In genomic region chr3:67076607-67077006, GRCh38 we compare ENCODE assay signal across 26 cellular contexts.
DNase-seq lines count a peak whose midpoint lies in the region; ATAC-seq, FAIRE-seq and TF ChIP-seq lines count a peak whose summit lies in the region.
"Had no signal": no experiment of that assay in that cellular context is flagged by ENCODE, and none has a peak within 500 bp of the region (broad histone marks: within the 10 kb centered on the region; RNA-seq: fewer than 3 reads in every experiment).

No MANE protein-coding gene starts in this region.

- H3K4me3 Mint-ChIP-seq in mesothelial cell of epicardium = no peak overlapping the region
- H3K4me3 Mint-ChIP-seq: activated naive CD4-positive, alpha-beta T cell treated with anti-CD3 and anti-CD28 coated beads, Interleukin-2, amount 10 ng/mL, durations not matched to agents 7 days and 5 days; activated T-helper 1 cell treated with anti-CD3 and anti-CD28 coated beads, Interleukin-12 subunit alpha, Interleukin-12 subunit beta, Interleukin-2, Interleukin-4 antibody, amounts not matched to agents 30 ng/mL and 10 ng/mL and 1 ng/mL, durations not matched to agents 14 hours and 24 hours and 36 hours; naive thymus-derived CD4-positive, alpha-beta T cell; stimulated activated naive B cell treated with anti-CD40 and anti-IgM and Interleukin-4, amounts not matched to agents 10 μg/mL and 1 μg/mL and 100 μg/mL, for 72 hours had no signal

- no peaks in the 10 kb centered on the region for H3K27me3 ChIP-seq in RWPE2 (ENCODE audit: insufficient read depth, poor library complexity, severe bottlenecking)
- H3K27me3 ChIP-seq in transverse colon = no peaks in the 10 kb centered on the region
- no peaks in the 10 kb centered on the region for H3K27me3 ChIP-seq in testis
- H3K27me3 ChIP-seq: BLaER1, brain microvascular endothelial cell, left lung, upper lobe of right lung had no signal

- in situ Hi-C loops in transverse colon (cut with MboI; ENCODE audit: low pct_ligation_motif_present in 1 of 4, low pct_unique_long_range_greater_than_20kb in 1 of 4, low sequenced_read_pairs in 3 of 4) = no loop called here

- 36 to 44% methylated on average over 2 of the region's 2 CpGs for WGBS in transverse colon (ENCODE audit: low coverage in 1 of 2), 2 donors
- WGBS in testis, 2 donors = 44 to 58% methylated on average over 2 of the region's 2 CpGs

- 0 out of 3 replicates have a peak, but pooled peaks have one; percentile 40 for ATAC-seq in RWPE2 (ENCODE audit: low read depth)
- ATAC-seq: left lung; naive thymus-derived CD4-positive, alpha-beta T cell; stimulated activated naive B cell treated with anti-CD40 and anti-IgM and Interleukin-4, amounts not matched to agents 10 μg/mL and 1 μg/mL and 100 μg/mL, for 72 hours; upper lobe of right lung had no signal

- H3K27ac Mint-ChIP-seq in mesothelial cell of epicardium = no peak overlapping the region
- H3K27ac Mint-ChIP-seq: activated naive CD4-positive, alpha-beta T cell treated with anti-CD3 and anti-CD28 coated beads, Interleukin-2, amount 10 ng/mL, durations not matched to agents 7 days and 5 days; activated T-helper 1 cell treated with anti-CD3 and anti-CD28 coated beads, Interleukin-12 subunit alpha, Interleukin-12 subunit beta, Interleukin-2, Interleukin-4 antibody, amounts not matched to agents 30 ng/mL and 10 ng/mL and 1 ng/mL, durations not matched to agents 14 hours and 24 hours and 36 hours; naive thymus-derived CD4-positive, alpha-beta T cell had no signal

- TF ChIP-seq POLR2A in transverse colon (IDR thresholded peaks at IDR 0.05) (no peak), testis (IDR thresholded peaks at IDR 0.05) (no peak)

- peaks cover 24% of the 10 kb centered on the region for H3K4me1 Mint-ChIP-seq in mesothelial cell of epicardium

- no peak overlapping the region for H3K27ac ChIP-seq in RWPE2 (ENCODE audit: poor library complexity, severe bottlenecking)
- H3K27ac ChIP-seq in transverse colon = no peak overlapping the region
- H3K27ac ChIP-seq in testis = no peak overlapping the region
- H3K27ac ChIP-seq: BLaER1, brain microvascular endothelial cell, KMS-11, left lung, PC-9, skin epidermis, upper lobe of right lung had no signal

- no peak for TF ChIP-seq EP300 in transverse colon (IDR thresholded peaks at IDR 0.05; ENCODE audit: low read depth)

- H3K36me3 ChIP-seq in RWPE2 (ENCODE audit: low read depth) = no peaks in the 10 kb centered on the region
- H3K36me3 ChIP-seq in transverse colon = no peaks in the 10 kb centered on the region
- H3K36me3 ChIP-seq in testis (ENCODE audit: low read depth, missing control alignments) = no peaks in the 10 kb centered on the region
- H3K36me3 ChIP-seq: BLaER1, brain microvascular endothelial cell, left lung, upper lobe of right lung had no signal

- no peaks in the 10 kb centered on the region for H3K27me3 Mint-ChIP-seq in mesothelial cell of epicardium (ENCODE audit: low read depth)
- H3K27me3 Mint-ChIP-seq: activated naive CD4-positive, alpha-beta T cell treated with anti-CD3 and anti-CD28 coated beads, Interleukin-2, amount 10 ng/mL, durations not matched to agents 7 days and 5 days; stimulated activated naive B cell treated with anti-CD40 and anti-IgM and Interleukin-4, amounts not matched to agents 10 μg/mL and 1 μg/mL and 100 μg/mL, for 72 hours had no signal

- H3K9me3 ChIP-seq in RWPE2 (ENCODE audit: severe bottlenecking) (no peaks in the 10 kb centered on the region), transverse colon (no peaks in the 10 kb centered on the region), testis (no peaks in the 10 kb centered on the region)
- H3K9me3 ChIP-seq: BLaER1, upper lobe of right lung had no signal

- TF ChIP-seq CTCF in RWPE2 (IDR thresholded peaks at IDR 0.05; ENCODE audit: poor library complexity, severe bottlenecking) (no peak), fibroblast of villous mesenchyme (IDR thresholded peaks at IDR 0.05; ENCODE audit: insufficient read depth, low read depth, low read length) (no peak), transverse colon (IDR thresholded peaks at IDR 0.05) (no peak), testis (IDR thresholded peaks at IDR 0.05) (no peak), mesothelial cell of epicardium (IDR thresholded peaks at IDR 0.05; ENCODE audit: unreplicated experiment) (no peak)

- peaks cover 11% of the 10 kb centered on the region for H3K4me1 ChIP-seq in RWPE2 (ENCODE audit: insufficient read depth, poor library complexity, severe bottlenecking)
- no peaks in the 10 kb centered on the region for H3K4me1 ChIP-seq in transverse colon
- no peaks in the 10 kb centered on the region for H3K4me1 ChIP-seq in testis
- H3K4me1 ChIP-seq: BLaER1, left lung, upper lobe of right lung had no signal

- intact Hi-C loops in transverse colon (cut with DNase I; ENCODE audit: low total_unique reads) = no loop called here
- intact Hi-C loops in testis (cut with DNase I; ENCODE audit: low total_unique reads) = no loop called here

- DNase-seq in GM18507 (ENCODE audit: extremely low spot score, insufficient read length, low read depth) (no peak), HT1080 (ENCODE audit: low read depth) (peak; percentile 40), RWPE2 (ENCODE audit: low spot score) (no peak), fibroblast of villous mesenchyme (ENCODE audit: low read depth) (peak; percentile 41), transverse colon (no peak), testis (no peak), mesothelial cell of epicardium (ENCODE audit: low spot score in 2 of 2, unreplicated experiment in 2 of 2) (no peak)
- DNase-seq in activated CD4-positive, alpha-beta T cell treated with anti-CD3 and anti-CD28 coated beads for 4 hours = no peak
- DNase-seq: activated CD4-positive, alpha-beta T cell treated with anti-CD3 and anti-CD28 coated beads, Interleukin-2, amount 50 U/mL, for 48 hours; activated naive CD4-positive, alpha-beta T cell treated with anti-CD3 and anti-CD28 coated beads, Interleukin-2, amount 10 ng/mL, durations not matched to agents 7 days and 5 days; amniotic stem cell; brain microvascular endothelial cell; EL; HCEC 1CT; left lung; naive thymus-derived CD4-positive, alpha-beta T cell; NCI-H446; PC-9; SHP77 treated with DMSO at 0.1 percent for 48 hours; stimulated activated naive B cell treated with anti-CD40 and anti-IgM and Interleukin-4, amounts not matched to agents 10 μg/mL and 1 μg/mL and 100 μg/mL, for 72 hours; upper lobe of right lung had no signal

- FAIRE-seq in GM18507 (lab: Jason Lieb, UNC) = peak; percentile 18
- FAIRE-seq: GM12892 had no signal

- H3K36me3 Mint-ChIP-seq in mesothelial cell of epicardium = no peaks in the 10 kb centered on the region
- H3K36me3 Mint-ChIP-seq: stimulated activated naive B cell treated with anti-CD40 and anti-IgM and Interleukin-4, amounts not matched to agents 10 μg/mL and 1 μg/mL and 100 μg/mL, for 72 hours had no signal

- peaks cover 5% of the 10 kb centered on the region for H3K9me3 Mint-ChIP-seq in mesothelial cell of epicardium

- no peak overlapping the region for H3K4me3 ChIP-seq in RWPE2 (ENCODE audit: severe bottlenecking)
- H3K4me3 ChIP-seq in fibroblast of villous mesenchyme (ENCODE audit: low read depth, low read length) = no peak overlapping the region
- no peak overlapping the region for H3K4me3 ChIP-seq in transverse colon
- no peak overlapping the region for H3K4me3 ChIP-seq in testis
- H3K4me3 ChIP-seq: BLaER1, left lung, PC-9, skin epidermis, upper lobe of right lung had no signal

Comparison
In these comparisons a context has a peak if more than half of its experiments do, and no peak if none do; other contexts are left out.
1. DNase-seq: peak in HT1080 (single experiment) and fibroblast of villous mesenchyme (single experiment); none in GM18507 (single experiment), RWPE2 (single experiment), activated CD4-positive, alpha-beta T cell treated with anti-CD3 and anti-CD28 coated beads for 4 hours (0 of 2), transverse colon (single experiment), testis (single experiment) and mesothelial cell of epicardium (0 of 2).